27 cellular contexts compared by ENCODE assay signal in the genomic region with DNA sequence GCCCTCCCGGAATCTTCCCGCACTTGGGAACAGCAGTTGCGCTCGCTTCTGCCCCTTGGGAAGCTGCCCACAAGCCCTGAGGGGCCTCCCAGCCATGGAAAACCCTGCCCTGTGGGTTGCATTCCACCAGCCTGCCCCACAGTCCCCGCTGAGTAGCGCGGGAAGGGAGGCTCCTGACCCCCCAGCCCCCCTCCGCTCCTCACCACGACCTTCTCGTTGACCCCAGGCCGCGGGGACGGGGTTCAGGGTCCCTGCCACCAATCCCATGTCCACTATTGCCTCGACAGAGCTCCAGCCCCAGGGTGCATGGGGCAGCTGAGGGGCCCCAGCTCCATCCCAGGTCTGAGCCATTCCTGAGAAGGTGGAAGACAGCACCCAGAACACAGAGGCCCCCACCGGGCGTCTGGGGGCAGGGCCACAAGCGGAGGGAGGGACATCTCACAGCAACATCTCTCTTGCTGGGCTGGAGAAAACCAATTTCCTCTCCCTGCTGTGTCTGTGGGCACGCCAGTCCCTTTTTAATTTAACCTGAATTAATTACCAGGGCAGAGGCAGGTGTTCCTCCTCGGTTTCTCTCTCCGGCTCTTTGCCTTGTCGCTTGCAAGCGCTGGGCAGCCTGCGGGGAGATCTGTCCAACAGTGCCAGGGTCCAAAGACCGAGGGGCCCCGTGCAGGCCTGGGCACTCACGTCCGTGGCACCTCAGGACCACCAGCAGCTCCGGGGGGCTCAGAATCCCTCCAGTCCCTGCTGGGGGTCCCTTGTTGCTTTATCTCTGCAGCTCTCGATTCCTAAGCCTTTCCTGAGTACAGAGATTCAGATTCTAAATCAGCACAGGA.
DNase-seq lines count a peak whose midpoint lies in the region; ATAC-seq lines count a peak whose summit lies in the region.
"Had no signal": no experiment of that assay in that cellular context is flagged by ENCODE, and none has a peak within 500 bp of the region (broad histone marks: within the 10 kb centered on the region; RNA-seq: fewer than 3 reads in every experiment).

No MANE protein-coding gene starts in this region.

- H3K4me3 Mint-ChIP-seq in stimulated activated memory B cell treated with anti-CD40 and anti-IgM and Interleukin-4, amounts not matched to agents 10 μg/mL and 1 μg/mL and 100 μg/mL, for 72 hours = peak overlapping the region; percentile 18

- H3K27ac ChIP-seq in BLaER1 = no peak overlapping the region
- H3K27ac ChIP-seq: HL-60, SJSA1 had no signal

- H3K9ac ChIP-seq in BLaER1 = no peak overlapping the region

- no peaks in the 10 kb centered on the region for H3K27me3 ChIP-seq in BLaER1
- H3K27me3 ChIP-seq: SJSA1 had no signal

- peaks cover 19% of the 10 kb centered on the region for H3K27me3 Mint-ChIP-seq in stimulated activated memory B cell treated with anti-CD40 and anti-IgM and Interleukin-4, amounts not matched to agents 10 μg/mL and 1 μg/mL and 100 μg/mL, for 72 hours

- peaks cover 7% of the 10 kb centered on the region for H3K9me3 Mint-ChIP-seq in stimulated activated memory B cell treated with anti-CD40 and anti-IgM and Interleukin-4, amounts not matched to agents 10 μg/mL and 1 μg/mL and 100 μg/mL, for 72 hours

- no peak for ATAC-seq in stimulated activated memory B cell treated with anti-CD40 and anti-IgM and Interleukin-4, amounts not matched to agents 10 μg/mL and 1 μg/mL and 100 μg/mL, for 72 hours
- ATAC-seq in GM19455 (IDR thresholded peaks at IDR 0.05; ENCODE audit: unreplicated experiment) = no peak
- ATAC-seq: CD8-positive, alpha-beta T cell; HCT116; PC-3 had no signal

- peak; percentile 17 to 72 for DNase-seq in NCI-H2081 (lab: John Stamatoyannopoulos, UW)
- no peak for DNase-seq in NCI-H2081 treated with DMSO at 0.1 percent for 48 hours (lab: John Stamatoyannopoulos, UW)
- peak; percentile 20 for DNase-seq in NCI-H146 treated with DMSO at 0.1 percent for 48 hours (lab: John Stamatoyannopoulos, UW; ENCODE audit: unreplicated experiment)
- no peak for DNase-seq in AG08396 (ENCODE audit: low spot score)
- DNase-seq: 8988T; CD8-positive, alpha-beta T cell; DMS 273 treated with DMSO at 0.1 percent for 48 hours; DMS79; EL; GF-D8; Karpas-422; NCI-H1092 treated with DMSO at 0.1 percent for 48 hours; NCI-H1694; NCI-H2029 treated with DMSO at 0.1 percent for 48 hours; NCI-H2171; NCI-H226; NCI-H524; NCI-H748 treated with DMSO at 0.1 percent for 48 hours; NK-92 treated with Interleukin-12 subunit alpha and Interleukin-12 subunit beta, amount 100 ng/mL, for 24 hours; PC-3; Right ventricle myocardium superior had no signal

- H3K9me3 ChIP-seq in BLaER1 = peaks cover 13% of the 10 kb centered on the region; the same call in 1 of the 2 replicates
- H3K9me3 ChIP-seq: SJSA1 had no signal

- peaks cover 65% of the 10 kb centered on the region for H3K4me1 ChIP-seq in BLaER1
- H3K4me1 ChIP-seq: SJSA1 had no signal

- no peaks in the 10 kb centered on the region for H3K36me3 Mint-ChIP-seq in stimulated activated memory B cell treated with anti-CD40 and anti-IgM and Interleukin-4, amounts not matched to agents 10 μg/mL and 1 μg/mL and 100 μg/mL, for 72 hours

- no peaks in the 10 kb centered on the region for H4K20me1 ChIP-seq in BLaER1

- H3K36me3 ChIP-seq in BLaER1 = no peaks in the 10 kb centered on the region
- H3K36me3 ChIP-seq: SJSA1 had no signal

- H3K4me2 ChIP-seq in BLaER1 = peak overlapping the region; percentile 86; the same call in 1 of the 2 replicates

- peaks cover 11% of the 10 kb centered on the region for H3K4me1 Mint-ChIP-seq in stimulated activated memory B cell treated with anti-CD40 and anti-IgM and Interleukin-4, amounts not matched to agents 10 μg/mL and 1 μg/mL and 100 μg/mL, for 72 hours

- H3K4me3 ChIP-seq in BLaER1 = no peak overlapping the region
- H3K4me3 ChIP-seq: SJSA1 had no signal

- H3K27ac Mint-ChIP-seq in stimulated activated memory B cell treated with anti-CD40 and anti-IgM and Interleukin-4, amounts not matched to agents 10 μg/mL and 1 μg/mL and 100 μg/mL, for 72 hours = no peak overlapping the region

Comparison
In these comparisons a context has a peak if more than half of its experiments do, and no peak if none do; other contexts are left out.
1. DNase-seq: peak in NCI-H2081 (2 of 2) and NCI-H146 treated with DMSO at 0.1 percent for 48 hours (single experiment); none in NCI-H2081 treated with DMSO at 0.1 percent for 48 hours (single experiment) and AG08396 (single experiment).